1 cellular context compared by ENCODE assay signal in genomic region chr1:96538001-96538649, GRCh38.
TF ChIP-seq lines count a peak whose summit lies in the region.

No MANE protein-coding gene starts in this region.

TF ChIP-seq in HCT116, 20 proteins besides CTCF, POLR2A, EP300 and RAD21 (continued from another document):
- TF ChIP-seq, protein P1, sequence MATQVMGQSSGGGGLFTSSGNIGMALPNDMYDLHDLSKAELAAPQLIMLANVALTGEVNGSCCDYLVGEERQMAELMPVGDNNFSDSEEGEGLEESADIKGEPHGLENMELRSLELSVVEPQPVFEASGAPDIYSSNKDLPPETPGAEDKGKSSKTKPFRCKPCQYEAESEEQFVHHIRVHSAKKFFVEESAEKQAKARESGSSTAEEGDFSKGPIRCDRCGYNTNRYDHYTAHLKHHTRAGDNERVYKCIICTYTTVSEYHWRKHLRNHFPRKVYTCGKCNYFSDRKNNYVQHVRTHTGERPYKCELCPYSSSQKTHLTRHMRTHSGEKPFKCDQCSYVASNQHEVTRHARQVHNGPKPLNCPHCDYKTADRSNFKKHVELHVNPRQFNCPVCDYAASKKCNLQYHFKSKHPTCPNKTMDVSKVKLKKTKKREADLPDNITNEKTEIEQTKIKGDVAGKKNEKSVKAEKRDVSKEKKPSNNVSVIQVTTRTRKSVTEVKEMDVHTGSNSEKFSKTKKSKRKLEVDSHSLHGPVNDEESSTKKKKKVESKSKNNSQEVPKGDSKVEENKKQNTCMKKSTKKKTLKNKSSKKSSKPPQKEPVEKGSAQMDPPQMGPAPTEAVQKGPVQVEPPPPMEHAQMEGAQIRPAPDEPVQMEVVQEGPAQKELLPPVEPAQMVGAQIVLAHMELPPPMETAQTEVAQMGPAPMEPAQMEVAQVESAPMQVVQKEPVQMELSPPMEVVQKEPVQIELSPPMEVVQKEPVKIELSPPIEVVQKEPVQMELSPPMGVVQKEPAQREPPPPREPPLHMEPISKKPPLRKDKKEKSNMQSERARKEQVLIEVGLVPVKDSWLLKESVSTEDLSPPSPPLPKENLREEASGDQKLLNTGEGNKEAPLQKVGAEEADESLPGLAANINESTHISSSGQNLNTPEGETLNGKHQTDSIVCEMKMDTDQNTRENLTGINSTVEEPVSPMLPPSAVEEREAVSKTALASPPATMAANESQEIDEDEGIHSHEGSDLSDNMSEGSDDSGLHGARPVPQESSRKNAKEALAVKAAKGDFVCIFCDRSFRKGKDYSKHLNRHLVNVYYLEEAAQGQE (IDR thresholded peaks at IDR 0.05; ENCODE audit: low read depth): no peak
- TF ChIP-seq EZH2 (IDR thresholded peaks at IDR 0.05): no peak
- TF ChIP-seq, protein P2, sequence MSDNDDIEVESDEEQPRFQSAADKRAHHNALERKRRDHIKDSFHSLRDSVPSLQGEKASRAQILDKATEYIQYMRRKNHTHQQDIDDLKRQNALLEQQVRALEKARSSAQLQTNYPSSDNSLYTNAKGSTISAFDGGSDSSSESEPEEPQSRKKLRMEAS (IDR thresholded peaks at IDR 0.05): no peak
- TF ChIP-seq, protein P3, sequence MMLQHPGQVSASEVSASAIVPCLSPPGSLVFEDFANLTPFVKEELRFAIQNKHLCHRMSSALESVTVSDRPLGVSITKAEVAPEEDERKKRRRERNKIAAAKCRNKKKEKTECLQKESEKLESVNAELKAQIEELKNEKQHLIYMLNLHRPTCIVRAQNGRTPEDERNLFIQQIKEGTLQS (IDR thresholded peaks at IDR 0.05): no peak
- no peak for TF ChIP-seq YY1 (IDR thresholded peaks at IDR 0.05; ENCODE audit: extremely low read depth, insufficient replicate concordance, low read depth, low read length)
- TF ChIP-seq SIN3A (IDR thresholded peaks at IDR 0.05; ENCODE audit: low read depth): no peak
